1 cellular context compared by ENCODE assay signal in the genomic region with DNA sequence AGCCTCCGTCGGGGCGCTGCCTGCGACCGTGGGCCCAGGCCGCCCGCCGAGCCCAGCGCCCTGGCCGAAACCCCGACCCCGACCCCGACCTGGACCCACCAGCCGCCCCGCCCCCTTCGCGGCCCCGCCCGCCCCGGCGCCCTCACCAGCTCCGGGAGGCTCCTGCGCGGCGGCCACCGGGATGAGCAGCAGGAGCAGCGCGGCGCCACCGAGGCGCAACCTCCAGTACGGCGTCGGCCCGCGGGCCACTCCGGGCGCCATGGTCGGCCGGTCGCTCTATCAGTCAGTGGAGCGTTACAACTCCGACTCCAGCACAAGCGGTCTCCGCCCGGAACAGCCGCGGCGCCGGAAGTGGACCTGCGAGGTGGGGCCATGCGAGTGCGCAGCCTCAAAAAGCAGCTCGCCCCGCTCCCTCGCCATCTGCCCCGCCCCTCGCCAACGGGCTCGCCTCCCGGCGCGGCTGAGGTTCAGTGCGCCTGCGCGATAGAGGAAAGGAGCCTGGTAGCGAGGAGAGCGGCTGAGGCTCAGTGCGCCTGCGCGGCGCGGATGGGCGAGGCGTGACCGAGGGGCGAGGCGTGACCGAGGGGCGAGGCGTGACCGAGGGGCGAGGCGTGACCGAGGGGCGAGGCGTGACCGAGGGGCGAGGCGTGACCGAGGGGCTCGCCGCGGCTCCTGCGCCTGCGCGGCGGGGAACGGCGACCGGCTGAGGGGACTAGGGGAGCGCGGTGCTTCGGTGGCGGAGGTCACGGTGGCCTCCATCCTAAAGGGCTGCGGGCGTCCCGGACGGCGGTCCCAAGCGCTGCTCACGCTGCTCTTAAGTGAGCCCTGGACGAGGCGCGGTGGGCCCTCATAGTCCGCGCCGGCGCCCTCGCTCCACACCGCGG.
TF ChIP-seq lines count a peak whose summit lies in the region.

A gene with protein sequence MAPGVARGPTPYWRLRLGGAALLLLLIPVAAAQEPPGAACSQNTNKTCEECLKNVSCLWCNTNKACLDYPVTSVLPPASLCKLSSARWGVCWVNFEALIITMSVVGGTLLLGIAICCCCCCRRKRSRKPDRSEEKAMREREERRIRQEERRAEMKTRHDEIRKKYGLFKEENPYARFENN (minus strand): TSS at position 335 of the 884 bp plus-strand sequence. CDS start 74 bp downstream, at position 261.

TF ChIP-seq in HepG2, 621 proteins besides CTCF, POLR2A, EP300 and RAD21 (continued from another document and continues in another):
- TF ChIP-seq, protein P1, sequence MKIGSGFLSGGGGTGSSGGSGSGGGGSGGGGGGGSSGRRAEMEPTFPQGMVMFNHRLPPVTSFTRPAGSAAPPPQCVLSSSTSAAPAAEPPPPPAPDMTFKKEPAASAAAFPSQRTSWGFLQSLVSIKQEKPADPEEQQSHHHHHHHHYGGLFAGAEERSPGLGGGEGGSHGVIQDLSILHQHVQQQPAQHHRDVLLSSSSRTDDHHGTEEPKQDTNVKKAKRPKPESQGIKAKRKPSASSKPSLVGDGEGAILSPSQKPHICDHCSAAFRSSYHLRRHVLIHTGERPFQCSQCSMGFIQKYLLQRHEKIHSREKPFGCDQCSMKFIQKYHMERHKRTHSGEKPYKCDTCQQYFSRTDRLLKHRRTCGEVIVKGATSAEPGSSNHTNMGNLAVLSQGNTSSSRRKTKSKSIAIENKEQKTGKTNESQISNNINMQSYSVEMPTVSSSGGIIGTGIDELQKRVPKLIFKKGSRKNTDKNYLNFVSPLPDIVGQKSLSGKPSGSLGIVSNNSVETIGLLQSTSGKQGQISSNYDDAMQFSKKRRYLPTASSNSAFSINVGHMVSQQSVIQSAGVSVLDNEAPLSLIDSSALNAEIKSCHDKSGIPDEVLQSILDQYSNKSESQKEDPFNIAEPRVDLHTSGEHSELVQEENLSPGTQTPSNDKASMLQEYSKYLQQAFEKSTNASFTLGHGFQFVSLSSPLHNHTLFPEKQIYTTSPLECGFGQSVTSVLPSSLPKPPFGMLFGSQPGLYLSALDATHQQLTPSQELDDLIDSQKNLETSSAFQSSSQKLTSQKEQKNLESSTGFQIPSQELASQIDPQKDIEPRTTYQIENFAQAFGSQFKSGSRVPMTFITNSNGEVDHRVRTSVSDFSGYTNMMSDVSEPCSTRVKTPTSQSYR (CRISPR knock-in tag; IDR thresholded peaks at IDR 0.05; ENCODE audit: borderline replicate concordance): no peak
- TF ChIP-seq ZNF782 (CRISPR knock-in tag; IDR thresholded peaks at IDR 0.05; ENCODE audit: borderline replicate concordance) (no peak), KMT2A (CRISPR knock-in tag; IDR thresholded peaks at IDR 0.05) (no peak; the same call in 1 of the 2 replicates), ZFP62 (CRISPR knock-in tag; IDR thresholded peaks at IDR 0.05) (no peak), KLF6 (CRISPR knock-in tag; IDR thresholded peaks at IDR 0.05) (peak; percentile 68; the same call in 1 of the 2 replicates), SMAD3 (CRISPR knock-in tag; IDR thresholded peaks at IDR 0.05) (no peak), ISL2 (CRISPR knock-in tag; IDR thresholded peaks at IDR 0.05) (no peak), NFKBIZ (CRISPR knock-in tag; IDR thresholded peaks at IDR 0.05) (no peak), ZNF350 (CRISPR knock-in tag; IDR thresholded peaks at IDR 0.05; ENCODE audit: borderline replicate concordance, low read depth) (no peak), ZNF746 (CRISPR knock-in tag; IDR thresholded peaks at IDR 0.05) (no peak), ZNF446 (CRISPR knock-in tag; IDR thresholded peaks at IDR 0.05) (no peak; the same call in 1 of the 2 replicates), ZNF335 (CRISPR knock-in tag; IDR thresholded peaks at IDR 0.05) (no peak), HNRNPH1 (optimal IDR thresholded peaks at IDR 0.05; ENCODE audit: low read depth, low read length) (no peak), NCOA2 (CRISPR knock-in tag; IDR thresholded peaks at IDR 0.05) (no peak), ZNF670 (CRISPR knock-in tag; IDR thresholded peaks at IDR 0.05; ENCODE audit: borderline replicate concordance) (no peak; the same call in 1 of the 2 replicates), ZNF614 (CRISPR knock-in tag; IDR thresholded peaks at IDR 0.05; ENCODE audit: borderline replicate concordance) (no peak; the same call in 1 of the 2 replicates), MTA1 (CRISPR knock-in tag; IDR thresholded peaks at IDR 0.05; ENCODE audit: borderline replicate concordance) (peak; percentile 89; the same call in 1 of the 2 replicates), MIER2 (CRISPR knock-in tag; IDR thresholded peaks at IDR 0.05) (no peak), GLI4 (CRISPR knock-in tag; IDR thresholded peaks at IDR 0.05; ENCODE audit: borderline replicate concordance) (no peak), ZNF777 (CRISPR knock-in tag; IDR thresholded peaks at IDR 0.05) (peak; percentile 32; the same call in 1 of the 2 replicates), ZNF263 (CRISPR knock-in tag; IDR thresholded peaks at IDR 0.05) (no peak), SIN3B (IDR thresholded peaks at IDR 0.05; ENCODE audit: low read length) (no peak), SPEN (CRISPR knock-in tag; IDR thresholded peaks at IDR 0.05; ENCODE audit: low read depth) (peak; percentile 80), ZNF839 (CRISPR knock-in tag; IDR thresholded peaks at IDR 0.05; ENCODE audit: borderline replicate concordance) (no peak; the same call in 1 of the 2 replicates), SRSF4 (IDR thresholded peaks at IDR 0.05; ENCODE audit: low read depth, low read length, poor library complexity, severe bottlenecking) (no peak), NFYB (CRISPR knock-in tag; IDR thresholded peaks at IDR 0.05) (no peak; the same call in 1 of the 2 replicates), MEIS2 (CRISPR knock-in tag; IDR thresholded peaks at IDR 0.05) (peak; percentile 85), ZFY (CRISPR knock-in tag; IDR thresholded peaks at IDR 0.05) (peak; percentile 76), SIX4 (CRISPR knock-in tag; IDR thresholded peaks at IDR 0.05) (no peak), ELF3 (CRISPR knock-in tag; IDR thresholded peaks at IDR 0.05) (peak; percentile 15), GABPB1 (CRISPR knock-in tag; IDR thresholded peaks at IDR 0.05) (peak; percentile 94), HOXD1 (CRISPR knock-in tag; IDR thresholded peaks at IDR 0.05) (0 out of 2 replicates have a peak, but pooled peaks have one; percentile 29), FOXM1 (CRISPR knock-in tag; IDR thresholded peaks at IDR 0.05) (no peak), NONO (IDR thresholded peaks at IDR 0.05) (no peak), NONO (CRISPR knock-in tag; conservative IDR thresholded peaks at IDR 0.05) (no peak; the same call in 1 of the 2 replicates), ZNF562 (CRISPR knock-in tag; IDR thresholded peaks at IDR 0.05; ENCODE audit: borderline replicate concordance) (no peak), GFI1 (CRISPR knock-in tag; IDR thresholded peaks at IDR 0.05; ENCODE audit: borderline replicate concordance) (peak; percentile 45; the same call in 1 of the 2 replicates), RORA (CRISPR knock-in tag; IDR thresholded peaks at IDR 0.05) (no peak), ZSCAN30 (CRISPR knock-in tag; IDR thresholded peaks at IDR 0.05) (no peak), JDP2 (CRISPR knock-in tag; IDR thresholded peaks at IDR 0.05; ENCODE audit: borderline replicate concordance) (no peak; the same call in 1 of the 2 replicates)
- TF ChIP-seq, protein P2, sequence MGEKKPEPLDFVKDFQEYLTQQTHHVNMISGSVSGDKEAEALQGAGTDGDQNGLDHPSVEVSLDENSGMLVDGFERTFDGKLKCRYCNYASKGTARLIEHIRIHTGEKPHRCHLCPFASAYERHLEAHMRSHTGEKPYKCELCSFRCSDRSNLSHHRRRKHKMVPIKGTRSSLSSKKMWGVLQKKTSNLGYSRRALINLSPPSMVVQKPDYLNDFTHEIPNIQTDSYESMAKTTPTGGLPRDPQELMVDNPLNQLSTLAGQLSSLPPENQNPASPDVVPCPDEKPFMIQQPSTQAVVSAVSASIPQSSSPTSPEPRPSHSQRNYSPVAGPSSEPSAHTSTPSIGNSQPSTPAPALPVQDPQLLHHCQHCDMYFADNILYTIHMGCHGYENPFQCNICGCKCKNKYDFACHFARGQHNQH (CRISPR knock-in tag; IDR thresholded peaks at IDR 0.05): peak; percentile 37; the same call in 1 of the 2 replicates
- TF ChIP-seq, protein P3, sequence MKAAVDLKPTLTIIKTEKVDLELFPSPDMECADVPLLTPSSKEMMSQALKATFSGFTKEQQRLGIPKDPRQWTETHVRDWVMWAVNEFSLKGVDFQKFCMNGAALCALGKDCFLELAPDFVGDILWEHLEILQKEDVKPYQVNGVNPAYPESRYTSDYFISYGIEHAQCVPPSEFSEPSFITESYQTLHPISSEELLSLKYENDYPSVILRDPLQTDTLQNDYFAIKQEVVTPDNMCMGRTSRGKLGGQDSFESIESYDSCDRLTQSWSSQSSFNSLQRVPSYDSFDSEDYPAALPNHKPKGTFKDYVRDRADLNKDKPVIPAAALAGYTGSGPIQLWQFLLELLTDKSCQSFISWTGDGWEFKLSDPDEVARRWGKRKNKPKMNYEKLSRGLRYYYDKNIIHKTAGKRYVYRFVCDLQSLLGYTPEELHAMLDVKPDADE (CRISPR knock-in tag; IDR thresholded peaks at IDR 0.05): 0 out of 2 replicates have a peak, but pooled peaks have one; percentile 56
- TF ChIP-seq, protein P4, sequence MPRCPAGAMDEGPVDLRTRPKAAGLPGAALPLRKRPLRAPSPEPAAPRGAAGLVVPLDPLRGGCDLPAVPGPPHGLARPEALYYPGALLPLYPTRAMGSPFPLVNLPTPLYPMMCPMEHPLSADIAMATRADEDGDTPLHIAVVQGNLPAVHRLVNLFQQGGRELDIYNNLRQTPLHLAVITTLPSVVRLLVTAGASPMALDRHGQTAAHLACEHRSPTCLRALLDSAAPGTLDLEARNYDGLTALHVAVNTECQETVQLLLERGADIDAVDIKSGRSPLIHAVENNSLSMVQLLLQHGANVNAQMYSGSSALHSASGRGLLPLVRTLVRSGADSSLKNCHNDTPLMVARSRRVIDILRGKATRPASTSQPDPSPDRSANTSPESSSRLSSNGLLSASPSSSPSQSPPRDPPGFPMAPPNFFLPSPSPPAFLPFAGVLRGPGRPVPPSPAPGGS (CRISPR knock-in tag; IDR thresholded peaks at IDR 0.05): peak; percentile 64; the same call in 1 of the 2 replicates
- TF ChIP-seq, protein P5, sequence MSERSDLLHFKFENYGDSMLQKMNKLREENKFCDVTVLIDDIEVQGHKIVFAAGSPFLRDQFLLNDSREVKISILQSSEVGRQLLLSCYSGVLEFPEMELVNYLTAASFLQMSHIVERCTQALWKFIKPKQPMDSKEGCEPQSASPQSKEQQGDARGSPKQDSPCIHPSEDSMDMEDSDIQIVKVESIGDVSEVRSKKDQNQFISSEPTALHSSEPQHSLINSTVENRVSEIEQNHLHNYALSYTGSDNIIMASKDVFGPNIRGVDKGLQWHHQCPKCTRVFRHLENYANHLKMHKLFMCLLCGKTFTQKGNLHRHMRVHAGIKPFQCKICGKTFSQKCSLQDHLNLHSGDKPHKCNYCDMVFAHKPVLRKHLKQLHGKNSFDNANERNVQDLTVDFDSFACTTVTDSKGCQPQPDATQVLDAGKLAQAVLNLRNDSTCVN (CRISPR knock-in tag; IDR thresholded peaks at IDR 0.05; ENCODE audit: borderline replicate concordance): no peak
- TF ChIP-seq, protein P6, sequence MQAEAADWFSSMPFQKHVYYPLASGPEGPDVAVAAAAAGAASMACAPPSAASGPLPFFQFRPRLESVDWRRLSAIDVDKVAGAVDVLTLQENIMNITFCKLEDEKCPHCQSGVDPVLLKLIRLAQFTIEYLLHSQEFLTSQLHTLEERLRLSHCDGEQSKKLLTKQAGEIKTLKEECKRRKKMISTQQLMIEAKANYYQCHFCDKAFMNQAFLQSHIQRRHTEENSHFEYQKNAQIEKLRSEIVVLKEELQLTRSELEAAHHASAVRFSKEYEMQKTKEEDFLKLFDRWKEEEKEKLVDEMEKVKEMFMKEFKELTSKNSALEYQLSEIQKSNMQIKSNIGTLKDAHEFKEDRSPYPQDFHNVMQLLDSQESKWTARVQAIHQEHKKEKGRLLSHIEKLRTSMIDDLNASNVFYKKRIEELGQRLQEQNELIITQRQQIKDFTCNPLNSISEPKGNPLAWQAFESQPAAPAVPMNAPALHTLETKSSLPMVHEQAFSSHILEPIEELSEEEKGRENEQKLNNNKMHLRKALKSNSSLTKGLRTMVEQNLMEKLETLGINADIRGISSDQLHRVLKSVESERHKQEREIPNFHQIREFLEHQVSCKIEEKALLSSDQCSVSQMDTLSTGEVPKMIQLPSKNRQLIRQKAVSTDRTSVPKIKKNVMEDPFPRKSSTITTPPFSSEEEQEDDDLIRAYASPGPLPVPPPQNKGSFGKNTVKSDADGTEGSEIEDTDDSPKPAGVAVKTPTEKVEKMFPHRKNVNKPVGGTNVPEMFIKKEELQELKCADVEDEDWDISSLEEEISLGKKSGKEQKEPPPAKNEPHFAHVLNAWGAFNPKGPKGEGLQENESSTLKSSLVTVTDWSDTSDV (CRISPR knock-in tag; IDR thresholded peaks at IDR 0.05): no peak
- TF ChIP-seq, protein P7, sequence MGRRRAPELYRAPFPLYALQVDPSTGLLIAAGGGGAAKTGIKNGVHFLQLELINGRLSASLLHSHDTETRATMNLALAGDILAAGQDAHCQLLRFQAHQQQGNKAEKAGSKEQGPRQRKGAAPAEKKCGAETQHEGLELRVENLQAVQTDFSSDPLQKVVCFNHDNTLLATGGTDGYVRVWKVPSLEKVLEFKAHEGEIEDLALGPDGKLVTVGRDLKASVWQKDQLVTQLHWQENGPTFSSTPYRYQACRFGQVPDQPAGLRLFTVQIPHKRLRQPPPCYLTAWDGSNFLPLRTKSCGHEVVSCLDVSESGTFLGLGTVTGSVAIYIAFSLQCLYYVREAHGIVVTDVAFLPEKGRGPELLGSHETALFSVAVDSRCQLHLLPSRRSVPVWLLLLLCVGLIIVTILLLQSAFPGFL (CRISPR knock-in tag; IDR thresholded peaks at IDR 0.05): no peak
- TF ChIP-seq, protein P8, sequence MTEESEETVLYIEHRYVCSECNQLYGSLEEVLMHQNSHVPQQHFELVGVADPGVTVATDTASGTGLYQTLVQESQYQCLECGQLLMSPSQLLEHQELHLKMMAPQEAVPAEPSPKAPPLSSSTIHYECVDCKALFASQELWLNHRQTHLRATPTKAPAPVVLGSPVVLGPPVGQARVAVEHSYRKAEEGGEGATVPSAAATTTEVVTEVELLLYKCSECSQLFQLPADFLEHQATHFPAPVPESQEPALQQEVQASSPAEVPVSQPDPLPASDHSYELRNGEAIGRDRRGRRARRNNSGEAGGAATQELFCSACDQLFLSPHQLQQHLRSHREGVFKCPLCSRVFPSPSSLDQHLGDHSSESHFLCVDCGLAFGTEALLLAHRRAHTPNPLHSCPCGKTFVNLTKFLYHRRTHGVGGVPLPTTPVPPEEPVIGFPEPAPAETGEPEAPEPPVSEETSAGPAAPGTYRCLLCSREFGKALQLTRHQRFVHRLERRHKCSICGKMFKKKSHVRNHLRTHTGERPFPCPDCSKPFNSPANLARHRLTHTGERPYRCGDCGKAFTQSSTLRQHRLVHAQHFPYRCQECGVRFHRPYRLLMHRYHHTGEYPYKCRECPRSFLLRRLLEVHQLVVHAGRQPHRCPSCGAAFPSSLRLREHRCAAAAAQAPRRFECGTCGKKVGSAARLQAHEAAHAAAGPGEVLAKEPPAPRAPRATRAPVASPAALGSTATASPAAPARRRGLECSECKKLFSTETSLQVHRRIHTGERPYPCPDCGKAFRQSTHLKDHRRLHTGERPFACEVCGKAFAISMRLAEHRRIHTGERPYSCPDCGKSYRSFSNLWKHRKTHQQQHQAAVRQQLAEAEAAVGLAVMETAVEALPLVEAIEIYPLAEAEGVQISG (CRISPR knock-in tag; IDR thresholded peaks at IDR 0.05): peak; percentile 54
